Comparison of ENCODE assay signal across 8 cellular contexts in the genomic region with DNA sequence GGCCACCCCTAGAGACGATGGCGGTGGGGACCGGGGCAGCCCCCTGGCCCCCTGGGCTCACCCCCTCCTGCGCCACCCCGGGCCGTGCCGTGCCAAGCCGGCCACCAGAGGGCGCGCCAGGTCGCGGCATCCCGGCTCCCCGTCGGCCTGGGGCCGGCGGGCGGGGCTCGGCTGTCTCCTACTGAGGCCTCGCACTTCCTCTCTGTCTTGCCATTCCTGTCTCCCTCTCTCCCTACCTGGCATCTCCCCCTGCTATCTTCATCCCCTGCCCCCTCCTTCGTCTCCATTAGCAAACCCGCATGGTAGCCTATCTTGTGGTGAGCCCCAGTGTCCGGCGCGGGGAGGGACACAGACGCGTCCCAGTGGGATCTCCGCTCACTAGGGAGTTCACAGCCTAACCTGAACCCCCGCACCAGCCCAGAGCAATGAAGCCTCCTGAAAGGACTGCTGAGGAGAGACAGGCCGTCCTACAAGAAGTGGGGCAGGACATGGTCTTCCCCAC. TPM values are rescaled to one million over a fixed set of nuclear protein-coding genes. Genes with fewer than 3 reads are reported as not detected.
DNase-seq lines count a peak whose midpoint lies in the region; ATAC-seq, FAIRE-seq and TF ChIP-seq lines count a peak whose summit lies in the region.

No MANE protein-coding gene starts in this region.

- H3K23ac ChIP-seq in H1 (ENCODE audit: insufficient read length) (no peak overlapping the region), mesendoderm (ENCODE audit: low read length) (no peak overlapping the region)

- H3K4me3 ChIP-seq in H1 (ENCODE audit: extremely low read depth in 1 of 4, insufficient read depth in 2 of 4, low read depth in 3 of 4, low read length in 4 of 4) (peak overlapping the region in 3 of 4 experiments; percentile 5 to 51 (median 22); a peak in 5 of 8 replicates), mesendoderm (ENCODE audit: low read length) (no peak overlapping the region)

- H3K14ac ChIP-seq in H1 (ENCODE audit: insufficient read length): no peak overlapping the region

- H3K23me2 ChIP-seq in H1 (ENCODE audit: low read depth, low read length): peaks cover 3% of the 10 kb centered on the region; the same call in 1 of the 2 replicates

- H3K79me1 ChIP-seq in H1 (ENCODE audit: low read depth, low read length) (no peaks in the 10 kb centered on the region), mesendoderm (ENCODE audit: low read length) (no peaks in the 10 kb centered on the region)

- H3K27ac ChIP-seq in H1 (ENCODE audit: low read depth, low read length) (no peak overlapping the region), mesendoderm (ENCODE audit: low read depth, low read length) (no peak overlapping the region)

- POLR2A ChIA-PET in H1 (lab: Charles Lee; ENCODE audit: partially characterized antibody): interaction anchor here (0.9 to 5.5 kb wide), 5 partner anchors 13 to 88 kb away, joined by 3 to 55 read pairs (median 3); no protein-coding TSS in a partner anchor

- CTCF ChIA-PET in H1 (lab: Charles Lee; ENCODE audit: partially characterized antibody): interaction anchor here (0.6 to 5.3 kb wide), 38 partner anchors 9 to 191 kb away, joined by 3 to 62 read pairs (median 6); a partner anchor contains a TSS

- no peaks in the 10 kb centered on the region for H3K9me3 ChIP-seq in H1 (ENCODE audit: insufficient read depth in 2 of 2, low read depth in 1 of 2, low read length in 1 of 2)

- H3K79me2 ChIP-seq in H1 (ENCODE audit: control insufficient read depth in 1 of 2, insufficient read depth in 2 of 2, low read length in 2 of 2) (no peaks in the 10 kb centered on the region), mesendoderm (ENCODE audit: control insufficient read depth, insufficient read depth, low read length) (no peaks in the 10 kb centered on the region)

- DNase-seq in AG08396 (ENCODE audit: low spot score): peak; percentile 90
- peak; percentile 48 for DNase-seq in NCI-H774 (lab: John Stamatoyannopoulos, UW)
- peak; percentile 91 for DNase-seq in activated CD8-positive, alpha-beta memory T cell treated with anti-CD3 and anti-CD28 coated beads for 24 hours
- peak in 1 of 2 experiments; percentile 93 for DNase-seq in H1 (ENCODE audit: low read depth in 1 of 2, low spot score in 2 of 2)
- peak; percentile 85 for DNase-seq in mesendoderm
- peak; percentile 51 for DNase-seq in stimulated activated CD8-positive, alpha-beta memory T cell treated with anti-CD3 and anti-CD28 coated beads, Interleukin-15, amount 100 ng/mL, for 1 hour (ENCODE audit: low read depth)

- H4K20me1 ChIP-seq in H1 (replicated peaks in 1 of 2; ENCODE audit: control insufficient read depth in 1 of 2, insufficient read depth in 2 of 2, low read length in 2 of 2): no peaks in the 10 kb centered on the region

- peak overlapping the region; percentile 89; the same call in 1 of the 2 replicates for H2BK15ac ChIP-seq in H1 (ENCODE audit: low read length)
- H2BK15ac ChIP-seq in mesendoderm (replicated peaks; ENCODE audit: low read depth): no peak overlapping the region

- peak overlapping the region; percentile 55; the same call in 1 of the 2 replicates for H2AFZ ChIP-seq in H1 (ENCODE audit: low read length)

- H3K4ac ChIP-seq in H1 (replicated peaks; ENCODE audit: insufficient read length, low read depth, low read length) (no peak overlapping the region), mesendoderm (ENCODE audit: low read depth, low read length) (peak overlapping the region; percentile 37)

- H3K56ac ChIP-seq in H1 (replicated peaks; ENCODE audit: insufficient read length, low read depth, low read length) (no peak overlapping the region), mesendoderm (ENCODE audit: low read length) (peak overlapping the region; percentile 86)

- peaks cover 7 to 29% (median 17%) of the 10 kb centered on the region in 4 experiments for H3K4me1 ChIP-seq in H1 (replicated peaks in 1 of 4; ENCODE audit: control insufficient read depth in 3 of 4, insufficient read depth in 4 of 4, low read length in 3 of 4)
- H3K4me1 ChIP-seq in mesendoderm (ENCODE audit: control insufficient read depth, low read depth, low read length): peaks cover 11% of the 10 kb centered on the region

- H2BK120ac ChIP-seq in H1 (replicated peaks; ENCODE audit: low read depth, low read length) (peak overlapping the region; percentile 19), mesendoderm (ENCODE audit: low read depth, low read length) (no peak overlapping the region)

- FAIRE-seq in H1 (lab: Jason Lieb, UNC): no peak

- H3K4me2 ChIP-seq in H1 (ENCODE audit: insufficient read depth in 1 of 2, low read depth in 2 of 2, low read length in 2 of 2) (peak overlapping the region; percentile 39 to 72), mesendoderm (ENCODE audit: low read length) (peak overlapping the region; percentile 74)

- TF ChIP-seq POLR2A in H1 (IDR thresholded peaks at IDR 0.05; ENCODE audit: control extremely low read depth in 1 of 2, low read depth in 2 of 2, low read length in 2 of 2): no peak

- peak overlapping the region; percentile 57 for H4K91ac ChIP-seq in H1 (replicated peaks; ENCODE audit: insufficient read length, low read length)

- WGBS in H1 (ENCODE audit: extremely low coverage in 1 of 2, insufficient coverage in 1 of 2, insufficient read length in 1 of 2, insufficient replicate concordance in 2 of 2, low coverage in 1 of 2, low lambda C conversion rate in 2 of 2, missing lambda C conversion rate in 1 of 2), 2 experiments: 11% methylated on average over 26 of the region's 30 CpGs; no CpG with 5 or more reads in 1 of the 2 experiments
- WGBS in mesendoderm (ENCODE audit: extremely low coverage, insufficient coverage, low lambda C conversion rate): no CpG with 5 or more reads among the region's 30 CpGs

- peak overlapping the region; percentile 60 for H4K5ac ChIP-seq in H1 (ENCODE audit: insufficient read length, low read depth, low read length)
- no peak overlapping the region for H4K5ac ChIP-seq in mesendoderm (ENCODE audit: low read length)

- H2BK20ac ChIP-seq in H1 (ENCODE audit: low read length): peak overlapping the region; percentile 74

- H2BK5ac ChIP-seq in H1 (ENCODE audit: low read depth, low read length) (peak overlapping the region; percentile 77; the same call in 1 of the 2 replicates), mesendoderm (ENCODE audit: low read length) (peak overlapping the region; percentile 42)

- H4K8ac ChIP-seq in H1 (ENCODE audit: extremely low read depth, insufficient read depth, low read length): no peak overlapping the region
- no peak overlapping the region for H4K8ac ChIP-seq in mesendoderm (ENCODE audit: low read depth, low read length)

- H2AK5ac ChIP-seq in H1 (ENCODE audit: low read depth, low read length) (no peak overlapping the region), mesendoderm (ENCODE audit: low read length) (no peak overlapping the region)

- peak overlapping the region; percentile 87; the same call in 1 of the 2 replicates for H2BK12ac ChIP-seq in H1 (ENCODE audit: low read depth, low read length)

- TF ChIP-seq CTCF in H1 (IDR thresholded peaks at IDR 0.05; ENCODE audit: control extremely low read depth in 1 of 3, insufficient read depth in 1 of 3, low read depth in 1 of 3, low read length in 3 of 3): peak; percentile 77 to 90 (median 87)

- H3K27me3 ChIP-seq in H1 (replicated peaks in 1 of 4; ENCODE audit: control insufficient read depth in 3 of 4, extremely low read depth in 1 of 4, insufficient read depth in 3 of 4, low read length in 3 of 4): no peaks in the 10 kb centered on the region
- H3K27me3 ChIP-seq in mesendoderm (ENCODE audit: insufficient read depth, low read length, poor library complexity): no peaks in the 10 kb centered on the region

- ATAC-seq in GM18909 (IDR thresholded peaks at IDR 0.05; ENCODE audit: poor library complexity, unreplicated experiment) (peak; percentile 96), HG03159 (IDR thresholded peaks at IDR 0.05; ENCODE audit: unreplicated experiment) (peak; percentile 95)

- TF ChIP-seq RAD21 in H1 (IDR thresholded peaks at IDR 0.05 in 1 of 2, conservative IDR thresholded peaks at IDR 0.05 in 1 of 2; ENCODE audit: low read depth in 2 of 2, low read length in 2 of 2): peak; percentile 82 to 90

- H3K36me3 ChIP-seq in H1 (ENCODE audit: control insufficient read depth in 2 of 4, insufficient read depth in 4 of 4, low read length in 3 of 4): no peaks in the 10 kb centered on the region
- H3K36me3 ChIP-seq in mesendoderm (ENCODE audit: control insufficient read depth, insufficient read depth, low read length): no peaks in the 10 kb centered on the region

- H3K18ac ChIP-seq in H1 (ENCODE audit: extremely low read depth, low read length): peak overlapping the region; percentile 91; the same call in 1 of the 2 replicates
- H3K18ac ChIP-seq in mesendoderm (ENCODE audit: low read length): peak overlapping the region; percentile 25

- peak in 1 of 2 experiments; percentile 81; a peak in 1 of 3 replicates for TF ChIP-seq EP300 in H1 (IDR thresholded peaks at IDR 0.05; ENCODE audit: borderline replicate concordance in 1 of 2, low read depth in 2 of 2, low read length in 2 of 2)

- H3K9ac ChIP-seq in H1 (replicated peaks in 1 of 4; ENCODE audit: extremely low read depth in 1 of 4, low read depth in 3 of 4, low read length in 3 of 4) (no peak overlapping the region), mesendoderm (ENCODE audit: low read length) (peak overlapping the region; percentile 66)

TF ChIP-seq in H1, 55 proteins besides CTCF, POLR2A, EP300 and RAD21 (continues in another document):
- TF ChIP-seq, protein P1, sequence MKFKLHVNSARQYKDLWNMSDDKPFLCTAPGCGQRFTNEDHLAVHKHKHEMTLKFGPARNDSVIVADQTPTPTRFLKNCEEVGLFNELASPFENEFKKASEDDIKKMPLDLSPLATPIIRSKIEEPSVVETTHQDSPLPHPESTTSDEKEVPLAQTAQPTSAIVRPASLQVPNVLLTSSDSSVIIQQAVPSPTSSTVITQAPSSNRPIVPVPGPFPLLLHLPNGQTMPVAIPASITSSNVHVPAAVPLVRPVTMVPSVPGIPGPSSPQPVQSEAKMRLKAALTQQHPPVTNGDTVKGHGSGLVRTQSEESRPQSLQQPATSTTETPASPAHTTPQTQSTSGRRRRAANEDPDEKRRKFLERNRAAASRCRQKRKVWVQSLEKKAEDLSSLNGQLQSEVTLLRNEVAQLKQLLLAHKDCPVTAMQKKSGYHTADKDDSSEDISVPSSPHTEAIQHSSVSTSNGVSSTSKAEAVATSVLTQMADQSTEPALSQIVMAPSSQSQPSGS (IDR thresholded peaks at IDR 0.05; ENCODE audit: low read length): no peak
- TF ChIP-seq CEBPB (IDR thresholded peaks at IDR 0.05; ENCODE audit: low read depth, low read length): no peak

RNA-seq across cellular contexts. Expression of a gene that starts 29.8 kb away (rescaled TPM):
- 3.6 and 4.8 TPM in 2 replicates for total RNA-seq in H1 (2021; fragmentation: NEBNext Ultra II Directional; extraction: Animal tissue kit (Norgen Biotek cat#: 25700))
- polyA plus RNA-seq in H1 (2011; rRNA removed): 3.2 and 6.1 TPM in 2 replicates
- 5.0 TPM for polyA plus RNA-seq in H1 (2011; cell fraction: cytosol; rRNA removed)
- polyA plus RNA-seq in H1 (2011; cell fraction: nucleus; rRNA removed): 2.5 TPM
- polyA plus RNA-seq in H1 (2012, experiment 1 of 2): 4.5 to 12.2 TPM (median 7.2 TPM) in 4 replicates
- polyA plus RNA-seq in H1 (2012, experiment 2 of 2): 5.9 TPM
- 3.5 TPM for polyA plus RNA-seq in H1 (2013, experiment 1 of 2)
- polyA plus RNA-seq in H1 (2013, experiment 2 of 2): 5.3 TPM
- polyA minus RNA-seq in H1 (2011; rRNA and poly(A)+ RNA removed): 0.63 and 2.3 TPM in 2 replicates
- polyA minus RNA-seq in H1 (2011; cell fraction: cytosol; rRNA and poly(A)+ RNA removed): not detected
- polyA minus RNA-seq in H1 (2011; cell fraction: nucleus; rRNA and poly(A)+ RNA removed): 2.7 TPM
- 6.5 TPM for polyA plus RNA-seq in mesendoderm (2013, experiment 1 of 2)
- 5.7 TPM for polyA plus RNA-seq in mesendoderm (2013, experiment 2 of 2)
